30 cellular contexts compared by ENCODE assay signal in genomic region chr18:9156604-9157249, GRCh38. TPM values are rescaled to one million over a fixed set of nuclear protein-coding genes. Genes with fewer than 3 reads are reported as not detected.
A peak's percentile ranks its signal among the peaks of the same experiment; 100 is the strongest.
DNase-seq lines count a peak whose midpoint lies in the region; ATAC-seq and TF ChIP-seq lines count a peak whose summit lies in the region.
"Had no signal": no experiment of that assay in that cellular context is flagged by ENCODE, and none has a peak within 500 bp of the region (broad histone marks: within the 10 kb centered on the region; RNA-seq: fewer than 3 reads in every experiment).

No MANE protein-coding gene starts in this region.

- H3K36me3 Mint-ChIP-seq in MCF 10A (ENCODE audit: insufficient read depth, unreplicated experiment), result no peaks in the 10 kb centered on the region
- H3K36me3 Mint-ChIP-seq in activated naive CD8-positive, alpha-beta T cell treated with anti-CD3 and anti-CD28 coated beads, Interleukin-2, amount 50 U/mL, for 24 hours (ENCODE audit: low read depth), result peaks cover 18% of the 10 kb centered on the region
- peaks cover 18% of the 10 kb centered on the region for H3K36me3 Mint-ChIP-seq in stimulated activated naive CD8-positive, alpha-beta T cell treated with anti-CD3 and anti-CD28 coated beads, Interleukin-15, Interleukin-2, amounts not matched to agents 100 ng/mL and 50 ng/mL, for 24 hours (ENCODE audit: low read depth)

- H3K27me3 ChIP-seq in breast epithelium, result no peaks in the 10 kb centered on the region
- no peaks in the 10 kb centered on the region for H3K27me3 ChIP-seq in MM.1S (replicated peaks; ENCODE audit: insufficient read depth, low read length)
- H3K27me3 ChIP-seq in GM23248 (replicated peaks; ENCODE audit: insufficient read depth), result no peaks in the 10 kb centered on the region
- no peaks in the 10 kb centered on the region for H3K27me3 ChIP-seq in transverse colon
- H3K27me3 ChIP-seq: cardiac muscle cell, esophagus muscularis mucosa, foreskin keratinocyte, heart right ventricle, vagina had no signal

- WGBS in GM23248 (ENCODE audit: low coverage in 1 of 2, low lambda C conversion rate in 2 of 2, missing lambda C conversion rate in 2 of 2), 2 experiments, result 95 to 98% methylated on average over 4 of the region's 4 CpGs
- 89 to 96% methylated on average over 4 of the region's 4 CpGs for whole genome bisulfite sequencing in transverse colon (ENCODE audit: low coverage in 1 of 2), 2 donors

- peaks cover 0 to 8% of the 10 kb centered on the region in 2 donors for H3K4me1 ChIP-seq in breast epithelium
- peaks cover 58% of the 10 kb centered on the region for H3K4me1 ChIP-seq in MM.1S (ENCODE audit: low read length)
- no peaks in the 10 kb centered on the region for H3K4me1 ChIP-seq in GM23248 (ENCODE audit: insufficient read depth)
- peaks cover 0 to 48% (median 2%) of the 10 kb centered on the region in 4 donors for H3K4me1 ChIP-seq in transverse colon

- no peaks in the 10 kb centered on the region for H3K9me2 ChIP-seq in MM.1S (replicated peaks; ENCODE audit: insufficient read depth, low read length)
- no peaks in the 10 kb centered on the region for H3K9me2 ChIP-seq in GM23248 (ENCODE audit: insufficient read depth)
- H3K9me2 ChIP-seq: SK-N-SH had no signal

- intact Hi-C loops in MCF 10A (cut with micrococcal nuclease), result no loop called here
- intact Hi-C loops in breast epithelium (cut with DNase I; ENCODE audit: low total_unique reads), result no loop called here
- intact Hi-C loops in transverse colon (cut with DNase I; ENCODE audit: low total_unique reads), result no loop called here

- CTCF ChIA-PET in MCF 10A (lab: Yijun Ruan, JAX), result interaction anchor here (0.6 kb wide), 2 partner anchors 10 to 1579 kb away, joined by 3 to 4 read pairs; no protein-coding TSS in a partner anchor

- TF ChIP-seq POLR2A in breast epithelium (IDR thresholded peaks at IDR 0.05) (no peak), transverse colon (IDR thresholded peaks at IDR 0.05) (no peak)

- H3K4me3 Mint-ChIP-seq in MCF 10A (ENCODE audit: unreplicated experiment), result no peak overlapping the region
- H3K4me3 Mint-ChIP-seq in activated naive CD8-positive, alpha-beta T cell treated with anti-CD3 and anti-CD28 coated beads, Interleukin-2, amount 50 U/mL, for 24 hours, result no peak overlapping the region
- H3K4me3 Mint-ChIP-seq in stimulated activated naive CD8-positive, alpha-beta T cell treated with anti-CD3 and anti-CD28 coated beads, Interleukin-15, Interleukin-2, amounts not matched to agents 100 ng/mL and 50 ng/mL, for 24 hours, result no peak overlapping the region
- H3K4me3 Mint-ChIP-seq: endodermal cell, GM23338 had no signal

- H3K4me3 ChIP-seq in breast epithelium (no peak overlapping the region), MM.1S (ENCODE audit: low read length) (no peak overlapping the region), GM23248 (no peak overlapping the region), transverse colon (no peak overlapping the region)
- H3K4me3 ChIP-seq: cardiac muscle cell, esophagus muscularis mucosa, GM23338, heart right ventricle, vagina had no signal

- H3K9ac ChIP-seq in MM.1S (ENCODE audit: low read length) (no peak overlapping the region), GM23248 (no peak overlapping the region)
- H3K9ac ChIP-seq: SK-N-SH had no signal

- peaks cover 14% of the 10 kb centered on the region for H3K4me1 Mint-ChIP-seq in MCF 10A (ENCODE audit: insufficient read depth, unreplicated experiment)
- peaks cover 69% of the 10 kb centered on the region for H3K4me1 Mint-ChIP-seq in activated naive CD8-positive, alpha-beta T cell treated with anti-CD3 and anti-CD28 coated beads, Interleukin-2, amount 50 U/mL, for 24 hours
- H3K4me1 Mint-ChIP-seq in stimulated activated naive CD8-positive, alpha-beta T cell treated with anti-CD3 and anti-CD28 coated beads, Interleukin-15, Interleukin-2, amounts not matched to agents 100 ng/mL and 50 ng/mL, for 24 hours (ENCODE audit: low read depth), result peaks cover 76% of the 10 kb centered on the region
- H3K4me1 Mint-ChIP-seq: GM23338 had no signal

- H3K36me3 ChIP-seq in breast epithelium (no peaks in the 10 kb centered on the region), MM.1S (replicated peaks; ENCODE audit: insufficient read depth, low read length) (peaks cover 14% of the 10 kb centered on the region), GM23248 (ENCODE audit: low read depth) (no peaks in the 10 kb centered on the region), transverse colon (no peaks in the 10 kb centered on the region)
- H3K36me3 ChIP-seq: cardiac muscle cell, esophagus muscularis mucosa, vagina had no signal

- H3K79me2 ChIP-seq in MM.1S (ENCODE audit: low read length) (peaks cover 99% of the 10 kb centered on the region), GM23248 (ENCODE audit: insufficient read depth) (peaks cover 100% of the 10 kb centered on the region)

- ATAC-seq in activated naive CD8-positive, alpha-beta T cell treated with anti-CD3 and anti-CD28 coated beads, Interleukin-2, amount 50 U/mL, for 24 hours, result peak; percentile 73
- ATAC-seq: foreskin keratinocyte, GM23338, heart right ventricle, left colon had no signal

- H3K27ac ChIP-seq in breast epithelium (no peak overlapping the region), MM.1S (ENCODE audit: low read length) (peak overlapping the region; percentile 20; the same call in 1 of the 2 replicates), GM23248 (no peak overlapping the region), transverse colon (no peak overlapping the region)
- H3K27ac ChIP-seq: cardiac muscle cell, esophagus muscularis mucosa, foreskin keratinocyte, heart right ventricle, vagina had no signal

- POLR2A ChIA-PET in MCF 10A (lab: Yijun Ruan, JAX), result interaction anchor here (0.5 to 1.0 kb wide), 6 partner anchors 15 to 295 kb away, joined by 3 to 4 read pairs (median 3); no protein-coding TSS in a partner anchor

- no TSS peak for BruUV-seq in MCF 10A (replicated peaks; lab: Mats Ljungman, UMichigan)

- no peak for DNase-seq in MCF 10A (ENCODE audit: unreplicated experiment)
- no peak for DNase-seq in breast epithelium (ENCODE audit: low spot score in 2 of 2)
- no peak for DNase-seq in MM.1S
- no peak for DNase-seq in activated naive CD8-positive, alpha-beta T cell treated with anti-CD3 and anti-CD28 coated beads, Interleukin-2, amount 50 U/mL, for 24 hours
- no peak for DNase-seq in GM23248
- no peak for DNase-seq in transverse colon
- no peak for DNase-seq in anterior cingulate cortex (lab: John Stamatoyannopoulos, UW)
- DNase-seq: activated CD4-positive, alpha-beta T cell treated with anti-CD3 and anti-CD28 coated beads, Interleukin-2, amount 50 U/mL, for 1 hour; activated CD8-positive, alpha-beta memory T cell treated with anti-CD3 and anti-CD28 coated beads, Interleukin-2, amount 50 U/mL, for 48 hours; activated naive CD4-positive, alpha-beta T cell treated with Interleukin-2 at 50 U/mL for 16 hours; aorta; C1 segment of cervical spinal cord; cortex of kidney; endodermal cell; foreskin keratinocyte; heart right ventricle; Karpas-422; left colon; mammary epithelial cell; MV-4-11; NCI-H146; NCI-H446 treated with DMSO at 0.1 percent for 48 hours; SK-N-SH; stimulated activated naive CD4-positive, alpha-beta T cell had no signal

- H4K20me1 ChIP-seq in MM.1S (ENCODE audit: insufficient read depth, low read length) (peaks cover 93% of the 10 kb centered on the region), GM23248 (ENCODE audit: insufficient read depth) (peaks cover 18% of the 10 kb centered on the region)

- H3K4me2 ChIP-seq in MM.1S (ENCODE audit: low read depth, low read length) (peak overlapping the region; percentile 23; the same call in 1 of the 2 replicates), GM23248 (ENCODE audit: unreplicated experiment) (no peak overlapping the region)
- H3K4me2 ChIP-seq: GM23338, SK-N-SH had no signal

- no peaks in the 10 kb centered on the region for H3K9me3 ChIP-seq in breast epithelium
- no peaks in the 10 kb centered on the region for H3K9me3 ChIP-seq in MM.1S (replicated peaks; ENCODE audit: insufficient read depth, low read length)
- H3K9me3 ChIP-seq in GM23248 (ENCODE audit: low read depth), result no peaks in the 10 kb centered on the region
- no peaks in the 10 kb centered on the region for H3K9me3 ChIP-seq in transverse colon
- H3K9me3 ChIP-seq: esophagus muscularis mucosa, SK-N-SH, vagina had no signal

- no peak for TF ChIP-seq CTCF in MCF 10A (IDR thresholded peaks at IDR 0.05; ENCODE audit: unreplicated experiment)
- TF ChIP-seq CTCF in breast epithelium (IDR thresholded peaks at IDR 0.05), result no peak
- no peak for TF ChIP-seq CTCF in MM.1S (IDR thresholded peaks at IDR 0.05; ENCODE audit: low read length)
- TF ChIP-seq CTCF in transverse colon (IDR thresholded peaks at IDR 0.05), result no peak

- no peaks in the 10 kb centered on the region for H3K9me3 Mint-ChIP-seq in MCF 10A (ENCODE audit: unreplicated experiment)
- H3K9me3 Mint-ChIP-seq in activated naive CD8-positive, alpha-beta T cell treated with anti-CD3 and anti-CD28 coated beads, Interleukin-2, amount 50 U/mL, for 24 hours, result no peaks in the 10 kb centered on the region
- H3K9me3 Mint-ChIP-seq in stimulated activated naive CD8-positive, alpha-beta T cell treated with anti-CD3 and anti-CD28 coated beads, Interleukin-15, Interleukin-2, amounts not matched to agents 100 ng/mL and 50 ng/mL, for 24 hours, result no peaks in the 10 kb centered on the region
- H3K9me3 Mint-ChIP-seq: endodermal cell, GM23338 had no signal

- no peak for TF ChIP-seq EP300 in transverse colon (IDR thresholded peaks at IDR 0.05; ENCODE audit: low read depth)

- peak overlapping the region; percentile 68 for H3K27ac Mint-ChIP-seq in MCF 10A (ENCODE audit: low read depth, unreplicated experiment)
- H3K27ac Mint-ChIP-seq in activated naive CD8-positive, alpha-beta T cell treated with anti-CD3 and anti-CD28 coated beads, Interleukin-2, amount 50 U/mL, for 24 hours, result peak overlapping the region; percentile 36
- H3K27ac Mint-ChIP-seq in stimulated activated naive CD8-positive, alpha-beta T cell treated with anti-CD3 and anti-CD28 coated beads, Interleukin-15, Interleukin-2, amounts not matched to agents 100 ng/mL and 50 ng/mL, for 24 hours, result peak overlapping the region; percentile 52
- H3K27ac Mint-ChIP-seq: endodermal cell, GM23338, progenitor cell of endocrine pancreas had no signal

- in situ Hi-C loops in GM23248 (cut with MboI) (no loop called here), transverse colon (cut with MboI; ENCODE audit: low pct_ligation_motif_present in 1 of 4, low pct_unique_long_range_greater_than_20kb in 1 of 4, low sequenced_read_pairs in 3 of 4) (loop anchor here in 1 of 4 donors (10.0 kb wide), 1 partner anchor 72 kb away; no protein-coding TSS in a partner anchor)

- H2AFZ ChIP-seq in MM.1S (ENCODE audit: low read length) (no peak overlapping the region), GM23248 (no peak overlapping the region)
- H2AFZ ChIP-seq: GM23338 had no signal

- H3F3A ChIP-seq in MM.1S (ENCODE audit: insufficient read depth, low read length) (peaks cover 39% of the 10 kb centered on the region), GM23248 (ENCODE audit: insufficient read depth) (no peaks in the 10 kb centered on the region)

- no peaks in the 10 kb centered on the region for H3K27me3 Mint-ChIP-seq in MCF 10A (ENCODE audit: insufficient read depth, unreplicated experiment)
- no peaks in the 10 kb centered on the region for H3K27me3 Mint-ChIP-seq in activated naive CD8-positive, alpha-beta T cell treated with anti-CD3 and anti-CD28 coated beads, Interleukin-2, amount 50 U/mL, for 24 hours
- H3K27me3 Mint-ChIP-seq in stimulated activated naive CD8-positive, alpha-beta T cell treated with anti-CD3 and anti-CD28 coated beads, Interleukin-15, Interleukin-2, amounts not matched to agents 100 ng/mL and 50 ng/mL, for 24 hours, result no peaks in the 10 kb centered on the region
- H3K27me3 Mint-ChIP-seq: progenitor cell of endocrine pancreas had no signal

RNA-seq across cellular contexts. Expression of gene ANKRD12, which starts 20.1 kb away (rescaled TPM):
- 25.3 and 36.7 TPM in 2 replicates for total RNA-seq in MCF 10A (2022)
- 10 to 100 TPM; 47.7 to 66.9 (median 51.5) TPM for total RNA-seq in breast epithelium
- 16.5 and 29.6 TPM in 2 replicates for total RNA-seq in GM23248 (2014; rRNA removed; shearing (Covaris generic))
- polyA plus RNA-seq in GM23248 (2016; fragmentation: Nextera tagmentation; extraction: Ambion mirVana), result 30.4 and 34.8 TPM in 2 replicates
- 10 to 100 TPM; 17.5 to 91.8 (median 59.1) TPM for total RNA-seq in transverse colon

RNA-seq across cellular contexts. Expression of gene NDUFV2, which starts 54.2 kb away (rescaled TPM):
- total RNA-seq in MCF 10A (2022) (192 and 202 TPM in 2 replicates), breast epithelium (100 to 1,000 TPM; 106 to 116 (median 113) TPM), transverse colon (100 to 1,000 TPM in 3 of 4 donors, 10 to 100 TPM in 1; 24.7 to 140 (median 113) TPM)
- 80.7 and 99.5 TPM in 2 replicates for total RNA-seq in GM23248 (2014; rRNA removed; shearing (Covaris generic))
- polyA plus RNA-seq in GM23248 (2016; fragmentation: Nextera tagmentation; extraction: Ambion mirVana), result 205 and 208 TPM in 2 replicates
